11 cellular contexts compared by ENCODE assay signal in the genomic region with DNA sequence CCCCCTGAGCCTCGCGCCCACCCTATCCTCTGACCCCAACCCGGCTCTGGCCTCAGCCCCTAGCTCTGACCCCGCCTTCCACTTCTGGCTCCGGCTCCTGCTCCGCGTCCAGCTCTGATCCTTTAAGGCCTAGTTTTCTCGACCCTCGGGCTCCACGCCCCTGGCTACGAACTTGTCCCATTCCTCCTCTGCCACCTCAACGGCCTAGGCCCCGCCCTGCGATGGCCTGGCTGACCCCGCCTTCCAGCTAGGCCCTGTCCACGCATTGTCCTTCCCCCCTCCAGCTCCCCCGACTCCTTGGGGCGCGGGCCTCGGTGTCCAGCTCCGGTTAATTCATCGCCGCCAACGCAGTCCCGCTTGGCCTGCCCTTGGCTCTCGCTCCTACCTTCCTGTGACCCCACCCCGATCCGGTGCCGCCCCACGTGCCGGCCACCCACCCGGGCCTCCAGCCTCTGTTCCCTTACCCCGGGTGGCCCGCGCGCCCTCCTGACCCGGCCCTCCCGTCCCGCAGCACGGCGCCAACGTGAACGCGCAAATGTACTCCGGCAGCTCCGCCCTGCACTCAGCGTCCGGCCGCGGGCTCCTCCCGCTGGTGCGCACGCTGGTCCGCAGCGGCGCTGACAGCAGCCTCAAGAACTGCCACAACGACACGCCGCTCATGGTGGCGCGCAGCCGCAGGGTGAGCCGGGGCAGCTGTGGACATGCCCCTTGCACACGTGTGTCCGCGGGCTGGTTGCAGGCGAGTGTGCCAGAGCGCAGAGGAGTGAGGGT. TPM values are rescaled to one million over a fixed set of nuclear protein-coding genes. Genes with fewer than 3 reads are reported as not detected.
DNase-seq lines count a peak whose midpoint lies in the region; ATAC-seq, FAIRE-seq and TF ChIP-seq lines count a peak whose summit lies in the region.
"Had no signal": no experiment of that assay in that cellular context is flagged by ENCODE, and none has a peak within 500 bp of the region (broad histone marks: within the 10 kb centered on the region; RNA-seq: fewer than 3 reads in every experiment).

No MANE protein-coding gene starts in this region.

- H3K9ac ChIP-seq in astrocyte (ENCODE audit: low read length): peak overlapping the region; percentile 66

- peaks cover 27% of the 10 kb centered on the region for H3K4me1 Mint-ChIP-seq in astrocyte (ENCODE audit: low read depth, unreplicated experiment)

- peaks cover 35% of the 10 kb centered on the region for H4K20me1 ChIP-seq in astrocyte (ENCODE audit: insufficient read depth, low read length)

- intact Hi-C loops in prostate gland (cut with DNase I): loop anchor here (1.0 kb wide), 1 partner anchor 34 kb away; no protein-coding TSS in a partner anchor

- no peak for FAIRE-seq in astrocyte (lab: Jason Lieb, UNC)
- FAIRE-seq: GM18507 had no signal

- peak overlapping the region; percentile 45 for H3K27ac ChIP-seq in astrocyte (ENCODE audit: low read depth, low read length)
- H3K27ac ChIP-seq in iPS DF 6.9 (ENCODE audit: low read length): no peak overlapping the region
- H3K27ac ChIP-seq in prostate gland: peak overlapping the region; percentile 46 to 96

- H2AFZ ChIP-seq in astrocyte (ENCODE audit: low read depth, low read length): peak overlapping the region; percentile 1

- H3K9me3 ChIP-seq in astrocyte (ENCODE audit: insufficient read depth, low read depth, low read length) (no peaks in the 10 kb centered on the region), iPS DF 6.9 (ENCODE audit: control insufficient read depth, insufficient read depth, low read length) (no peaks in the 10 kb centered on the region), prostate gland (no peaks in the 10 kb centered on the region)

- H3K27ac Mint-ChIP-seq in astrocyte (ENCODE audit: unreplicated experiment): peak overlapping the region; percentile 91

- H3K27me3 Mint-ChIP-seq in astrocyte (ENCODE audit: low read depth, unreplicated experiment): no peaks in the 10 kb centered on the region

- peaks cover 7% of the 10 kb centered on the region for H3K36me3 Mint-ChIP-seq in astrocyte (ENCODE audit: low read depth, unreplicated experiment)

- peaks cover 11% of the 10 kb centered on the region for H3K36me3 ChIP-seq in astrocyte (ENCODE audit: insufficient read depth, low read length)
- no peaks in the 10 kb centered on the region for H3K36me3 ChIP-seq in iPS DF 6.9 (ENCODE audit: control insufficient read depth, insufficient read depth, low read length)
- peaks cover 0 to 3% of the 10 kb centered on the region in 2 donors for H3K36me3 ChIP-seq in prostate gland

- H3K79me2 ChIP-seq in astrocyte (ENCODE audit: insufficient read depth, low read length): peaks cover 11% of the 10 kb centered on the region

- no peak for TF ChIP-seq POLR2A in prostate gland (IDR thresholded peaks at IDR 0.05)

- TF ChIP-seq CTCF in astrocyte (IDR thresholded peaks at IDR 0.05; ENCODE audit: insufficient read depth, low read depth, low read length) (no peak), prostate gland (IDR thresholded peaks at IDR 0.05) (peak in 3 of 4 experiments; percentile 23 to 41 (median 36))

- peak; percentile 65 for DNase-seq in EH (ENCODE audit: low read depth)
- no peak for DNase-seq in astrocyte (ENCODE audit: low read depth)
- DNase-seq in iPS DF 6.9 (ENCODE audit: low read depth, low spot score): no peak
- no peak for DNase-seq in prostate gland (ENCODE audit: low spot score)
- DNase-seq in COLO829 (ENCODE audit: low spot score): no peak
- no peak for DNase-seq in LoVo (ENCODE audit: low spot score)
- DNase-seq: activated CD8-positive, alpha-beta memory T cell treated with anti-CD3 and anti-CD28 coated beads, Interleukin-2, amount 50 U/mL, for 48 hours had no signal

- ATAC-seq in GM19463 (IDR thresholded peaks at IDR 0.05; ENCODE audit: unreplicated experiment) (no peak), HG02763 (IDR thresholded peaks at IDR 0.05; ENCODE audit: unreplicated experiment) (no peak)

- peak overlapping the region; percentile 91 for H3K4me3 Mint-ChIP-seq in astrocyte (ENCODE audit: unreplicated experiment)

- H3K4me1 ChIP-seq in astrocyte (ENCODE audit: insufficient read depth, low read length): peaks cover 52% of the 10 kb centered on the region
- H3K4me1 ChIP-seq in iPS DF 6.9 (ENCODE audit: control insufficient read depth, insufficient read depth, low read length): peaks cover 6% of the 10 kb centered on the region; the same call in 1 of the 2 replicates
- H3K4me1 ChIP-seq in prostate gland (replicated peaks): peaks cover 31% of the 10 kb centered on the region

- H3K9me3 Mint-ChIP-seq in astrocyte (ENCODE audit: unreplicated experiment): no peaks in the 10 kb centered on the region

- H3K4me3 ChIP-seq in astrocyte (ENCODE audit: insufficient read depth, low read depth, low read length): peak overlapping the region; percentile 63
- peak overlapping the region; percentile 43; the same call in 1 of the 2 replicates for H3K4me3 ChIP-seq in iPS DF 6.9 (ENCODE audit: low read length)
- H3K4me3 ChIP-seq in prostate gland: peak overlapping the region; percentile 23 to 25

- H3K27me3 ChIP-seq in astrocyte (ENCODE audit: insufficient read depth, low read length) (no peaks in the 10 kb centered on the region), iPS DF 6.9 (ENCODE audit: control insufficient read depth, insufficient read depth, low read length) (peaks cover 27% of the 10 kb centered on the region), prostate gland (replicated peaks; ENCODE audit: insufficient read depth) (no peaks in the 10 kb centered on the region)

- no CpG with 5 or more reads among the region's 68 CpGs for WGBS in iPS DF 6.9 (ENCODE audit: insufficient coverage, insufficient read length)
- WGBS in prostate gland: 26% methylated on average over 68 of the region's 68 CpGs

- peak overlapping the region; percentile 90 for H3K4me2 ChIP-seq in astrocyte (ENCODE audit: low read length)

RNA-seq across cellular contexts. Expression of gene BCL3, which starts 9.4 kb away (rescaled TPM):
- total RNA-seq in astrocyte: 16.9 and 17.3 TPM in 2 replicates
- 10 to 100 TPM; 22.6 to 44.0 TPM for total RNA-seq in prostate gland

RNA-seq across cellular contexts. Expression of gene CBLC, which starts 19.8 kb away (rescaled TPM):
- not detected in 2 replicates for total RNA-seq in astrocyte
- 10 to 100 TPM; 30.1 to 33.6 TPM for total RNA-seq in prostate gland
- total RNA-seq: LHCN-M2 had no signal

RNA-seq across cellular contexts. Expression of gene BCAM, which starts 51.0 kb away (rescaled TPM):
- 11.5 and 14.0 TPM in 2 replicates for total RNA-seq in astrocyte
- 100 to 1,000 TPM; 258 to 501 TPM for total RNA-seq in prostate gland

RNA-seq across cellular contexts. Expression of gene CEACAM16, which starts 59.0 kb away (rescaled TPM):
- 0.14 TPM in 1 of 2 replicates, not detected in the other for total RNA-seq in astrocyte
- not detected for total RNA-seq in prostate gland
- total RNA-seq: LHCN-M2 had no signal

Comparison
In these comparisons a context has a peak if more than half of its experiments do, and no peak if none do; other contexts are left out.
1. RNA of gene CBLC, which starts 19.8 kb away (total RNA-seq): 30.1 to 33.6 TPM in prostate gland; not detected in astrocyte; every median in the first group is over 10 times any median in the second.
2. RNA of gene BCAM, which starts 51.0 kb away (total RNA-seq): 258 to 501 TPM in prostate gland; 11.5 to 14.0 TPM in astrocyte; every median in the first group is over 10 times any median in the second.
3. Peak in every context shown above with its lines, with median percentiles within 50 percentile points of each other: H3K4me3 ChIP-seq.